ENCODE assay signal across 23 cellular contexts in genomic region chr12:30696943-30697342, GRCh38. TPM values are rescaled to one million over a fixed set of nuclear protein-coding genes. Genes with fewer than 3 reads are reported as not detected.
DNase-seq lines count a peak whose midpoint lies in the region; ATAC-seq and TF ChIP-seq lines count a peak whose summit lies in the region.
"Had no signal": no experiment of that assay in that cellular context is flagged by ENCODE, and none has a peak within 500 bp of the region (broad histone marks: within the 10 kb centered on the region; RNA-seq: fewer than 3 reads in every experiment).

No MANE protein-coding gene starts in this region.

- DNase-seq in CD4-positive, alpha-beta T cell, result no peak
- DNase-seq in ELF-1 (ENCODE audit: low read depth, low spot score) (peak; percentile 4), WTC11 (ENCODE audit: low spot score) (no peak), NCI-H1417 treated with DMSO at 0.1 percent for 48 hours (lab: John Stamatoyannopoulos, UW) (no peak), AG20443 (ENCODE audit: low spot score) (no peak)
- no peak for DNase-seq in CD4-positive, alpha-beta memory T cell
- DNase-seq: activated CD4-positive, alpha-beta memory T cell treated with anti-CD3 and anti-CD28 coated beads for 36 hours; activated CD4-positive, CD25-positive, alpha-beta regulatory T cell; activated CD8-positive, alpha-beta memory T cell treated with anti-CD3 and anti-CD28 coated beads, Interleukin-2, amount 50 U/mL, for 4 hours; activated gamma-delta T cell treated with Interleukin-2 at 50 U/mL for 16 hours; KBM-7; NCI-H1436; NCI-H2081 treated with DMSO at 0.1 percent for 48 hours; NCI-H226; nucleus accumbens; stimulated activated CD4-positive, alpha-beta T cell treated with anti-CD3 and anti-CD28 coated beads, Interleukin-15, amount 100 ng/mL, for 24 hours; stimulated activated naive CD4-positive, alpha-beta T cell treated with Interleukin-2 at 50 U/mL for 16 hours had no signal

- no peaks in the 10 kb centered on the region for H3K27me3 ChIP-seq in CD4-positive, alpha-beta T cell (ENCODE audit: control insufficient read depth, insufficient read depth, low read length)
- no peaks in the 10 kb centered on the region for H3K27me3 ChIP-seq in CD4-positive, alpha-beta memory T cell (ENCODE audit: insufficient read depth, low read length)
- H3K27me3 ChIP-seq: adrenal gland had no signal

- intact Hi-C loops in CD4-positive, alpha-beta T cell (cut with DNase I, micrococcal nuclease), result loop anchor here (1.0 to 10.0 kb wide), 7 partner anchors 55 to 1980 kb away; partner anchors contain the start of genes CAPRIN2 (in 2 of the 2), DNM1L (in 1 of the 2), ETFBKMT (in 1 of the 2) and SINHCAF (in 1 of the 2)
- intact Hi-C loops in CD4-positive, alpha-beta memory T cell (cut with micrococcal nuclease), result loop anchor here (10.0 kb wide), 1 partner anchor 1978 kb away; the partner anchor contains the start of gene DNM1L

- H3K27ac ChIP-seq in CD4-positive, alpha-beta T cell (ENCODE audit: low read depth, low read length), result no peak overlapping the region
- no peak overlapping the region for H3K27ac ChIP-seq in CD4-positive, alpha-beta memory T cell (ENCODE audit: low read depth, low read length)
- H3K27ac ChIP-seq: adrenal gland, epithelial cell of prostate, prostate gland had no signal

- no peaks in the 10 kb centered on the region for H3K36me3 ChIP-seq in CD4-positive, alpha-beta memory T cell (ENCODE audit: insufficient read depth, low read length)
- H3K36me3 ChIP-seq: adrenal gland, prostate gland had no signal

- peaks cover 42% of the 10 kb centered on the region for H3K4me1 Mint-ChIP-seq in CD4-positive, alpha-beta T cell (ENCODE audit: low read depth)
- peaks cover 35% of the 10 kb centered on the region for H3K4me1 Mint-ChIP-seq in WTC11
- peaks cover 23 to 43% (median 33%) of the 10 kb centered on the region in 4 donors for H3K4me1 Mint-ChIP-seq in CD4-positive, alpha-beta memory T cell

- no peak overlapping the region for H3K27ac Mint-ChIP-seq in CD4-positive, alpha-beta T cell
- no peak overlapping the region for H3K27ac Mint-ChIP-seq in WTC11
- peak overlapping the region in 2 of 7 donors; percentile 27 to 28 for H3K27ac Mint-ChIP-seq in CD4-positive, alpha-beta memory T cell
- H3K27ac Mint-ChIP-seq: activated CD4-positive, alpha-beta memory T cell treated with anti-CD3 and anti-CD28 coated beads for 36 hours had no signal

- peak overlapping the region; percentile 95; the same call in 1 of the 2 replicates for H3K4me3 ChIP-seq in iPS-18c (ENCODE audit: insufficient read depth, low read depth, low read length)
- H3K4me3 ChIP-seq in CD4-positive, alpha-beta memory T cell (ENCODE audit: low read length in 2 of 2), result no peak overlapping the region
- H3K4me3 ChIP-seq: lung, prostate gland had no signal

- no peaks in the 10 kb centered on the region for H3K9me3 ChIP-seq in CD4-positive, alpha-beta T cell (ENCODE audit: control insufficient read depth, low read length)
- H3K9me3 ChIP-seq in iPS-18c (ENCODE audit: control insufficient read depth, insufficient read depth, low read length), result no peaks in the 10 kb centered on the region
- H3K9me3 ChIP-seq in CD4-positive, alpha-beta memory T cell (ENCODE audit: control insufficient read depth in 1 of 2, low read length in 2 of 2), result no peaks in the 10 kb centered on the region
- H3K9me3 ChIP-seq: adrenal gland, prostate gland had no signal

- no peak for ATAC-seq in CD4-positive, alpha-beta T cell (ENCODE audit: poor library complexity)
- ATAC-seq in WTC11, result no peak
- no peak for ATAC-seq in HG03469 (IDR thresholded peaks at IDR 0.05; ENCODE audit: unreplicated experiment)

- no peaks in the 10 kb centered on the region for H3K9me3 Mint-ChIP-seq in CD4-positive, alpha-beta T cell
- no peaks in the 10 kb centered on the region for H3K9me3 Mint-ChIP-seq in WTC11
- H3K9me3 Mint-ChIP-seq in CD4-positive, alpha-beta memory T cell, result no peaks in the 10 kb centered on the region
- H3K9me3 Mint-ChIP-seq: activated CD4-positive, alpha-beta memory T cell treated with anti-CD3 and anti-CD28 coated beads for 36 hours had no signal

- no peaks in the 10 kb centered on the region for H3K27me3 Mint-ChIP-seq in CD4-positive, alpha-beta T cell
- no peaks in the 10 kb centered on the region for H3K27me3 Mint-ChIP-seq in WTC11 (ENCODE audit: low read depth)
- no peaks in the 10 kb centered on the region for H3K27me3 Mint-ChIP-seq in CD4-positive, alpha-beta memory T cell
- H3K27me3 Mint-ChIP-seq: activated CD4-positive, alpha-beta memory T cell treated with anti-CD3 and anti-CD28 coated beads for 36 hours had no signal

- TF ChIP-seq CTCF in CD4-positive, alpha-beta T cell (IDR thresholded peaks at IDR 0.05), result no peak
- TF ChIP-seq CTCF in WTC11 (IDR thresholded peaks at IDR 0.05), result no peak

- peaks cover 35% of the 10 kb centered on the region for H3K4me1 ChIP-seq in CD4-positive, alpha-beta memory T cell (ENCODE audit: insufficient read depth, low read length)

- CTCF ChIA-PET in CD4-positive, alpha-beta T cell (lab: Charles Lee), result no interaction called here
- CTCF ChIA-PET in WTC11 (lab: Charles Lee), result interaction anchor here (2.6 to 3.0 kb wide), 2 partner anchors 58 to 99 kb away, joined by 19 to 35 read pairs; partner anchors contain the start of gene CAPRIN2
- CTCF ChIA-PET in CD4-positive, alpha-beta memory T cell (lab: Charles Lee; ENCODE audit: partially characterized antibody), result interaction anchor here (1.0 kb wide), 1 partner anchor 57 kb away, joined by 5 read pairs; the partner anchor contains the start of gene CAPRIN2

- H3K4me3 Mint-ChIP-seq in CD4-positive, alpha-beta T cell, result peak overlapping the region; percentile 32
- peak overlapping the region; percentile 93 for H3K4me3 Mint-ChIP-seq in WTC11
- H3K4me3 Mint-ChIP-seq in CD4-positive, alpha-beta memory T cell, result peak overlapping the region in 1 of 8 donors; percentile 51

- H3K36me3 Mint-ChIP-seq in CD4-positive, alpha-beta T cell (ENCODE audit: low read depth), result peaks cover 8% of the 10 kb centered on the region
- H3K36me3 Mint-ChIP-seq in WTC11, result no peaks in the 10 kb centered on the region
- H3K36me3 Mint-ChIP-seq in CD4-positive, alpha-beta memory T cell, result peaks cover 4 to 17% of the 10 kb centered on the region in 2 donors

- POLR2A ChIA-PET in CD4-positive, alpha-beta T cell (lab: Charles Lee), result interaction anchor here (3.9 kb wide), 1 partner anchor 57 kb away, joined by 47 read pairs; the partner anchor contains the start of gene CAPRIN2
- POLR2A ChIA-PET in WTC11 (lab: Charles Lee), result no interaction called here
- POLR2A ChIA-PET in CD4-positive, alpha-beta memory T cell (lab: Charles Lee; ENCODE audit: partially characterized antibody), result interaction anchor here (5.0 kb wide), 1 partner anchor 57 kb away, joined by 43 read pairs; the partner anchor contains the start of gene CAPRIN2

TF ChIP-seq in WTC11, 78 proteins besides CTCF, POLR2A, EP300 and RAD21:
- TF ChIP-seq MLX (CRISPR knock-in tag; IDR thresholded peaks at IDR 0.05) (no peak), CREB1 (CRISPR knock-in tag; IDR thresholded peaks at IDR 0.05) (no peak)

RNA-seq across cellular contexts. Expression of gene IPO8, which starts 1.3 kb away (rescaled TPM):
- 10 to 100 TPM; 17.2 to 17.5 TPM for total RNA-seq in CD4-positive, alpha-beta T cell
- 41.2 to 44.8 TPM (median 43.1 TPM) in 3 replicates for total RNA-seq in WTC11 (2021)
- 10 to 100 TPM; 50.2 to 60.5 TPM for total RNA-seq in CD4-positive, alpha-beta memory T cell
- 10 to 100 TPM in 1 of 2 donors, 1 to 10 TPM in 1; 7.9 to 14.5 TPM for polyA plus RNA-seq in CD4-positive, alpha-beta memory T cell

RNA-seq across cellular contexts. Expression of gene CAPRIN2, which starts 57.8 kb away (rescaled TPM):
- total RNA-seq in CD4-positive, alpha-beta T cell, result 10 to 100 TPM; 21.2 to 24.6 TPM
- total RNA-seq in WTC11 (2021), result 55.9 to 62.7 TPM (median 59.7 TPM) in 3 replicates
- total RNA-seq in CD4-positive, alpha-beta memory T cell, result 10 to 100 TPM; 42.9 to 47.0 TPM
- polyA plus RNA-seq in CD4-positive, alpha-beta memory T cell, result 1 to 10 TPM; 4.5 to 8.7 TPM
